2 cellular contexts compared by ENCODE assay signal in genomic region chr4:95446204-95446603, GRCh38.
A peak's percentile ranks its signal among the peaks of the same experiment; 100 is the strongest.
TF ChIP-seq lines count a peak whose summit lies in the region.

No MANE protein-coding gene starts in this region.

TF ChIP-seq in HepG2, 621 proteins besides CTCF, POLR2A, EP300 and RAD21:
- peak; percentile 51; the same call in 1 of the 2 replicates for TF ChIP-seq CEBPB (IDR thresholded peaks at IDR 0.05; ENCODE audit: borderline replicate concordance, low read depth, low read length)
- TF ChIP-seq, protein P1, sequence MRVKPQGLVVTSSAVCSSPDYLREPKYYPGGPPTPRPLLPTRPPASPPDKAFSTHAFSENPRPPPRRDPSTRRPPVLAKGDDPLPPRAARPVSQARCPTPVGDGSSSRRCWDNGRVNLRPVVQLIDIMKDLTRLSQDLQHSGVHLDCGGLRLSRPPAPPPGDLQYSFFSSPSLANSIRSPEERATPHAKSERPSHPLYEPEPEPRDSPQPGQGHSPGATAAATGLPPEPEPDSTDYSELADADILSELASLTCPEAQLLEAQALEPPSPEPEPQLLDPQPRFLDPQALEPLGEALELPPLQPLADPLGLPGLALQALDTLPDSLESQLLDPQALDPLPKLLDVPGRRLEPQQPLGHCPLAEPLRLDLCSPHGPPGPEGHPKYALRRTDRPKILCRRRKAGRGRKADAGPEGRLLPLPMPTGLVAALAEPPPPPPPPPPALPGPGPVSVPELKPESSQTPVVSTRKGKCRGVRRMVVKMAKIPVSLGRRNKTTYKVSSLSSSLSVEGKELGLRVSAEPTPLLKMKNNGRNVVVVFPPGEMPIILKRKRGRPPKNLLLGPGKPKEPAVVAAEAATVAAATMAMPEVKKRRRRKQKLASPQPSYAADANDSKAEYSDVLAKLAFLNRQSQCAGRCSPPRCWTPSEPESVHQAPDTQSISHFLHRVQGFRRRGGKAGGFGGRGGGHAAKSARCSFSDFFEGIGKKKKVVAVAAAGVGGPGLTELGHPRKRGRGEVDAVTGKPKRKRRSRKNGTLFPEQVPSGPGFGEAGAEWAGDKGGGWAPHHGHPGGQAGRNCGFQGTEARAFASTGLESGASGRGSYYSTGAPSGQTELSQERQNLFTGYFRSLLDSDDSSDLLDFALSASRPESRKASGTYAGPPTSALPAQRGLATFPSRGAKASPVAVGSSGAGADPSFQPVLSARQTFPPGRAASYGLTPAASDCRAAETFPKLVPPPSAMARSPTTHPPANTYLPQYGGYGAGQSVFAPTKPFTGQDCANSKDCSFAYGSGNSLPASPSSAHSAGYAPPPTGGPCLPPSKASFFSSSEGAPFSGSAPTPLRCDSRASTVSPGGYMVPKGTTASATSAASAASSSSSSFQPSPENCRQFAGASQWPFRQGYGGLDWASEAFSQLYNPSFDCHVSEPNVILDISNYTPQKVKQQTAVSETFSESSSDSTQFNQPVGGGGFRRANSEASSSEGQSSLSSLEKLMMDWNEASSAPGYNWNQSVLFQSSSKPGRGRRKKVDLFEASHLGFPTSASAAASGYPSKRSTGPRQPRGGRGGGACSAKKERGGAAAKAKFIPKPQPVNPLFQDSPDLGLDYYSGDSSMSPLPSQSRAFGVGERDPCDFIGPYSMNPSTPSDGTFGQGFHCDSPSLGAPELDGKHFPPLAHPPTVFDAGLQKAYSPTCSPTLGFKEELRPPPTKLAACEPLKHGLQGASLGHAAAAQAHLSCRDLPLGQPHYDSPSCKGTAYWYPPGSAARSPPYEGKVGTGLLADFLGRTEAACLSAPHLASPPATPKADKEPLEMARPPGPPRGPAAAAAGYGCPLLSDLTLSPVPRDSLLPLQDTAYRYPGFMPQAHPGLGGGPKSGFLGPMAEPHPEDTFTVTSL (CRISPR knock-in tag; IDR thresholded peaks at IDR 0.05; ENCODE audit: borderline replicate concordance) = no peak
- TF ChIP-seq HDAC1 (CRISPR knock-in tag; IDR thresholded peaks at IDR 0.05) = no peak

TF ChIP-seq in K562, 482 proteins besides CTCF, POLR2A, EP300 and RAD21:
- TF ChIP-seq, protein P2, sequence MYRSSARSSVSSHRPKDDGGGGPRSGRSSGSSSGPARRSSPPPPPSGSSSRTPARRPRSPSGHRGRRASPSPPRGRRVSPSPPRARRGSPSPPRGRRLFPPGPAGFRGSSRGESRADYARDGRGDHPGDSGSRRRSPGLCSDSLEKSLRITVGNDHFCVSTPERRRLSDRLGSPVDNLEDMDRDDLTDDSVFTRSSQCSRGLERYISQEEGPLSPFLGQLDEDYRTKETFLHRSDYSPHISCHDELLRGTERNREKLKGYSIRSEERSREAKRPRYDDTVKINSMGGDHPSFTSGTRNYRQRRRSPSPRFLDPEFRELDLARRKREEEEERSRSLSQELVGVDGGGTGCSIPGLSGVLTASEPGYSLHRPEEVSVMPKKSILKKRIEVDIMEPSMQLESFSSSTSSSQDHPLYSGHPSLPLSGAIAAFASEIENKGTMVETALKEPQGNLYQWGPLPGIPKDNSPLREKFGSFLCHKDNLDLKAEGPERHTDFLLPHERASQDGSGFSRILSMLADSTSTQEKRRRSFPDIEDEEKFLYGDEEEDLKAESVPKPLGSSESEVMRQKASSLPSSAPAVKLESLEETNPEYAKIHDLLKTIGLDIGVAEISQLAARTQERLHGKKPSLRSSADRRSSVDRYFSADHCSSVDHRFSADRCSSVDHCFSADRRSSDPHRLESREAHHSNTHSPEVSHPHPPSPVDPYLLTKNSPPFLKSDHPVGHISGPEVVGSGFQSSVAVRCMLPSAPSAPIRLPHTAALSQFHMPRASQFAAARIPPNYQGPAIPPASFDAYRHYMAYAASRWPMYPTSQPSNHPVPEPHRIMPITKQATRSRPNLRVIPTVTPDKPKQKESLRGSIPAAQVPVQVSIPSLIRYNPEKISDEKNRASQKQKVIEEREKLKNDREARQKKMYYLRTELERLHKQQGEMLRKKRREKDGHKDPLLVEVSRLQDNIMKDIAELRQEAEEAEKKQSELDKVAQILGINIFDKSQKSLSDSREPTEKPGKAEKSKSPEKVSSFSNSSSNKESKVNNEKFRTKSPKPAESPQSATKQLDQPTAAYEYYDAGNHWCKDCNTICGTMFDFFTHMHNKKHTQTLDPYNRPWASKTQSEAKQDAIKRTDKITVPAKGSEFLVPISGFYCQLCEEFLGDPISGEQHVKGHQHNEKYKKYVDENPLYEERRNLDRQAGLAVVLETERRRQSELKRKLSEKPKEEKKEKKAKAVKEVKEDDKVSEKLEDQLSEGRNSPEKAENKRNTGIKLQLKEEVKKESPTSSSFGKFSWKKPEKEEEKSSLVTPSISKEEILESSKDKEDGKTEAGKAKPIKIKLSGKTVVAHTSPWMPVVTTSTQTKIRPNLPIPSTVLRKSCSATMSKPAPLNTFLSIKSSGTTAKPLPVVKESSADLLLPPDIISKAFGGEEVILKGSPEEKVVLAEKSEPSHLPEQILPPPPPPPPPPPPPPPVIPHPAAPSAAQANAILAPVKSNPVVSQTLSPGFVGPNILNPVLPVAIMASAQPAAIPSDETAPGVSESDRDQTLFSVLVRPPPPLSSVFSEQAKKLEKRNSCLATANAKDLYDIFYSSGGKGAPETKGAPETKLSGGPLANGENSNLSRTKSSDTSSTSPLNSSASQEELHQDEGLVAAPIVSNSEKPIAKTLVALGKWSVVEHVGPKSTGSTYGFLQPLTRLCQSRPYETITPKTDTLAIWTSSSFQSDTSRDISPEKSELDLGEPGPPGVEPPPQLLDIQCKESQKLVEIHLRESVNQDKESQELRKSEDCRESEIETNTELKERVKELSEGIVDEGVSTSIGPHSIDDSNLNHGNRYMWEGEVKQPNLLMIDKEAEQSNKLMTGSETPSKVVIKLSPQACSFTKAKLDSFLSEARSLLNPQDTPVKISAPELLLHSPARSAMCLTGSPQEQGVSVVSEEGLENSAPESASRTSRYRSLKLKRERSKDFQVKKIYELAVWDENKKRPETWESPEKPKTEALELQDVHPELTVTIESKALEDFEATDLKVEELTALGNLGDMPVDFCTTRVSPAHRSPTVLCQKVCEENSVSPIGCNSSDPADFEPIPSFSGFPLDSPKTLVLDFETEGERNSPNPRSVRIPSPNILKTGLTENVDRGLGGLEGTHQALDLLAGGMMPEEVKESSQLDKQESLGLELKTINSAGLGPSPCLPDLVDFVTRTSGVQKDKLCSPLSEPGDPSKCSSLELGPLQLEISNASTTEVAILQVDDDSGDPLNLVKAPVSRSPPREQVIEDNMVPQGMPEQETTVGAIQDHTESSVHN (IDR thresholded peaks at IDR 0.05; ENCODE audit: borderline replicate concordance in 1 of 2, low read depth in 1 of 2) = no peak
- TF ChIP-seq ZNF436 (CRISPR knock-in tag; IDR thresholded peaks at IDR 0.05) (no peak), HOMEZ (CRISPR knock-in tag; IDR thresholded peaks at IDR 0.05) (no peak), CHD4 (IDR thresholded peaks at IDR 0.05; ENCODE audit: insufficient read depth, insufficient replicate concordance, low read depth, low read length, poor library complexity, severe bottlenecking) (no peak), CEBPG (CRISPR knock-in tag; IDR thresholded peaks at IDR 0.05) (no peak), CEBPG (tag; conservative IDR thresholded peaks at IDR 0.05 in 1 of 2, IDR thresholded peaks at IDR 0.05 in 1 of 2) (peak; percentile 30 to 68; a peak in 3 of 4 replicates), CEBPB (tag; IDR thresholded peaks at IDR 0.05) (peak; percentile 49), HNRNPLL (IDR thresholded peaks at IDR 0.05; ENCODE audit: low read depth, low read length, poor library complexity, severe bottlenecking) (no peak), ZNF41 (CRISPR knock-in tag; conservative IDR thresholded peaks at IDR 0.05) (no peak), KAT2B (IDR thresholded peaks at IDR 0.05; ENCODE audit: low read depth, low read length) (no peak), SRSF9 (IDR thresholded peaks at IDR 0.05; ENCODE audit: borderline replicate concordance, low read depth, low read length) (no peak)
- TF ChIP-seq, protein P3, sequence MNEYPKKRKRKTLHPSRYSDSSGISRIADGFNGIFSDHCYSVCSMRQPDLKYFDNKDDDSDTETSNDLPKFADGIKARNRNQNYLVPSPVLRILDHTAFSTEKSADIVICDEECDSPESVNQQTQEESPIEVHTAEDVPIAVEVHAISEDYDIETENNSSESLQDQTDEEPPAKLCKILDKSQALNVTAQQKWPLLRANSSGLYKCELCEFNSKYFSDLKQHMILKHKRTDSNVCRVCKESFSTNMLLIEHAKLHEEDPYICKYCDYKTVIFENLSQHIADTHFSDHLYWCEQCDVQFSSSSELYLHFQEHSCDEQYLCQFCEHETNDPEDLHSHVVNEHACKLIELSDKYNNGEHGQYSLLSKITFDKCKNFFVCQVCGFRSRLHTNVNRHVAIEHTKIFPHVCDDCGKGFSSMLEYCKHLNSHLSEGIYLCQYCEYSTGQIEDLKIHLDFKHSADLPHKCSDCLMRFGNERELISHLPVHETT (CRISPR knock-in tag; conservative IDR thresholded peaks at IDR 0.05 in 1 of 2, IDR thresholded peaks at IDR 0.05 in 1 of 2) = no peak
TF ChIP-seq in K562: peak in this region for 2.
